In the genomic region with DNA sequence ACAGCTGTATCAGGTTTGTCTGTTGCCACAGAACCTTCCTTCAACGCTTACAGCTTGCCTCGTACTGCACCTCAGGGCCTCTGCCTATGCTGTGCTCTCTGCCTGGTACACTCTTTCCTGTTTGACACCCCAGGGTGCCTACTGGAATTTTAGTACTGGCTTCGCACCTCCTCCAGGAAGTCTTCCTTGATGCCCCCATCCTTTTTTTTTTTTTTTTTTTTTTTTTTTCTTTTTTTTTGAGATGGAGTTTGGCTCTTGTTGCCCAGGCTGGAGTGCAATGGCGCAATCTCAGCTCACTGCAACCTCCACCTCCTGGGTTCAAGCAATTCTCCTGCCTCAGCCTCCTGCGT, we compare ENCODE assay signal across 1 cellular context.
TF ChIP-seq lines count a peak whose summit lies in the region.

No MANE protein-coding gene starts in this region.

TF ChIP-seq in K562, 482 proteins besides CTCF, POLR2A, EP300 and RAD21:
- peak; percentile 94 for TF ChIP-seq ZFP36 (IDR thresholded peaks at IDR 0.05; ENCODE audit: low read depth, low read length, partially characterized antibody)
- TF ChIP-seq ZNF384 (IDR thresholded peaks at IDR 0.05; ENCODE audit: low read depth, low read length) = 0 out of 2 replicates have a peak, but pooled peaks have one; percentile 23
- TF ChIP-seq RBM25 (IDR thresholded peaks at IDR 0.05; ENCODE audit: low read depth, low read length, severe bottlenecking) = peak; percentile 49
- TF ChIP-seq SMARCA5 (IDR thresholded peaks at IDR 0.05) = 0 out of 2 replicates have a peak, but pooled peaks have one; percentile 60
- peak; percentile 71; the same call in 1 of the 2 replicates for TF ChIP-seq ZNF436 (CRISPR knock-in tag; IDR thresholded peaks at IDR 0.05)
- peak; percentile 67 for TF ChIP-seq BCOR (IDR thresholded peaks at IDR 0.05)
